Comparison of ENCODE assay signal across 8 cellular contexts in genomic region chr1:76074321-76075187, GRCh38. TPM values are rescaled to one million over a fixed set of nuclear protein-coding genes. Genes with fewer than 3 reads are reported as not detected.
DNase-seq lines count a peak whose midpoint lies in the region; ATAC-seq and TF ChIP-seq lines count a peak whose summit lies in the region.

Gene ST6GALNAC3 (plus strand): TSS chr1:76074746.

- intact Hi-C loops in esophagus squamous epithelium (cut with DNase I), result no loop called here

- H3K27ac Mint-ChIP-seq in activated T-cell treated with anti-CD3 and anti-CD28 coated beads, Interleukin-2, amount 50 U/mL, for 72 hours, result peak within 1 kb of the TSS; percentile 25

- H3K4me1 ChIP-seq in esophagus squamous epithelium, result peaks cover 3 to 22% (median 4%) of the 10 kb centered on the region in 3 donors
- no peaks in the 10 kb centered on the region for H3K4me1 ChIP-seq in muscle layer of duodenum (ENCODE audit: control insufficient read depth in 1 of 2, insufficient read depth in 2 of 2, low read length in 2 of 2)

- H3K27ac ChIP-seq in esophagus squamous epithelium (peak within 1 kb of the TSS; percentile 70 to 88 (median 78)), muscle layer of duodenum (ENCODE audit: low read length) (peak within 1 kb of the TSS; percentile 60)

- POLR2A ChIA-PET in AG04449 (lab: Yijun Ruan, JAX), result no interaction called here

- ATAC-seq in GM18909 (IDR thresholded peaks at IDR 0.05; ENCODE audit: poor library complexity, unreplicated experiment) (peak; percentile 85), HG03135 (IDR thresholded peaks at IDR 0.05; ENCODE audit: unreplicated experiment) (peak; percentile 81)
- peak; percentile 94 to 96 for ATAC-seq in activated T-cell treated with anti-CD3 and anti-CD28 coated beads, Interleukin-2, amount 50 U/mL, for 72 hours (replicated peaks in 1 of 2)

- H3K4me3 ChIP-seq in AG04449 (ENCODE audit: low read depth, low read length) (peak within 1 kb of the TSS; percentile 73), esophagus squamous epithelium (peak within 1 kb of the TSS; percentile 37 to 82 (median 58)), muscle layer of duodenum (ENCODE audit: low read depth in 1 of 2, low read length in 2 of 2) (peak within 1 kb of the TSS; percentile 78 to 91)

- CTCF ChIA-PET in AG04449 (lab: Yijun Ruan, JAX), result no interaction called here

- no peaks in the 10 kb centered on the region for H3K36me3 ChIP-seq in esophagus squamous epithelium
- no peaks in the 10 kb centered on the region for H3K36me3 ChIP-seq in muscle layer of duodenum (ENCODE audit: control insufficient read depth in 1 of 2, insufficient read depth in 2 of 2, low read length in 2 of 2)

- no peaks in the 10 kb centered on the region for H3K9me3 Mint-ChIP-seq in activated T-cell treated with anti-CD3 and anti-CD28 coated beads, Interleukin-2, amount 50 U/mL, for 72 hours

- DNase-seq in AG04449 (ENCODE audit: low read depth, low spot score) (no peak), NCI-H82 (lab: John Stamatoyannopoulos, UW) (peak; percentile 89), esophagus squamous epithelium (lab: John Stamatoyannopoulos, UW) (no peak)
- peak; percentile 77 to 82 for DNase-seq in activated T-cell treated with anti-CD3 and anti-CD28 coated beads, Interleukin-2, amount 50 U/mL, for 72 hours
- peak; percentile 41 to 49 for DNase-seq in stimulated activated CD8-positive, alpha-beta memory T cell treated with anti-CD3 and anti-CD28 coated beads, Interleukin-7, amount 100 ng/mL, for 1 hour (ENCODE audit: low read depth in 2 of 2)

- H3K4me3 Mint-ChIP-seq in activated T-cell treated with anti-CD3 and anti-CD28 coated beads, Interleukin-2, amount 50 U/mL, for 72 hours, result peak within 1 kb of the TSS; percentile 85 to 97

- peaks cover 8% of the 10 kb centered on the region for H3K27me3 Mint-ChIP-seq in activated T-cell treated with anti-CD3 and anti-CD28 coated beads, Interleukin-2, amount 50 U/mL, for 72 hours (ENCODE audit: low read depth)

- peaks cover 19% of the 10 kb centered on the region for H3K4me1 Mint-ChIP-seq in activated T-cell treated with anti-CD3 and anti-CD28 coated beads, Interleukin-2, amount 50 U/mL, for 72 hours (ENCODE audit: low read depth)

- peak in 2 of 4 donors; percentile 42 to 64 for TF ChIP-seq POLR2A in esophagus squamous epithelium (IDR thresholded peaks at IDR 0.05)

- H3K9me3 ChIP-seq in esophagus squamous epithelium (no peaks in the 10 kb centered on the region), muscle layer of duodenum (ENCODE audit: control insufficient read depth in 1 of 2, low read length in 2 of 2) (no peaks in the 10 kb centered on the region)

- H3K27me3 ChIP-seq in esophagus squamous epithelium (peaks cover 0 to 6% (median 0%) of the 10 kb centered on the region in 4 donors), muscle layer of duodenum (ENCODE audit: low read depth, low read length) (no peaks in the 10 kb centered on the region)

- TF ChIP-seq CTCF in AG04449 (IDR thresholded peaks at IDR 0.05; ENCODE audit: insufficient read depth, low read length, missing control alignments) (no peak), esophagus squamous epithelium (IDR thresholded peaks at IDR 0.05) (no peak)

- H3K36me3 Mint-ChIP-seq in activated T-cell treated with anti-CD3 and anti-CD28 coated beads, Interleukin-2, amount 50 U/mL, for 72 hours (ENCODE audit: insufficient read depth in 2 of 2), result no peaks in the 10 kb centered on the region

- 0 to 1% methylated on average over 19 to 27 of the region's 59 CpGs for WGBS in esophagus squamous epithelium, 2 donors

RNA-seq across cellular contexts. Expression of gene ST6GALNAC3, which starts in this region (rescaled TPM):
- total RNA-seq in activated T-cell treated with anti-CD3 and anti-CD28 coated beads, Interleukin-2, amount 50 U/mL, for 72 hours, result 1 to 10 TPM in 1 of 2 donors, under 1 TPM in 1; 0.35 to 2.5 TPM
- total RNA-seq in esophagus squamous epithelium, result 1 to 10 TPM in 3 of 4 donors, under 1 TPM in 1; 0.27 to 4.3 (median 2.2) TPM

Comparison
In these comparisons a context has a peak if more than half of its experiments do, and no peak if none do; other contexts are left out.
1. DNase-seq: peak in NCI-H82 (single experiment), activated T-cell treated with anti-CD3 and anti-CD28 coated beads, Interleukin-2, amount 50 U/mL, for 72 hours (2 of 2) and stimulated activated CD8-positive, alpha-beta memory T cell treated with anti-CD3 and anti-CD28 coated beads, Interleukin-7, amount 100 ng/mL, for 1 hour (2 of 2); none in AG04449 (single experiment) and esophagus squamous epithelium (single experiment).
2. Peak in every context shown above with its lines, with median percentiles within 50 percentile points of each other: H3K4me3 ChIP-seq and ATAC-seq.